15 cellular contexts compared by ENCODE assay signal in genomic region chr14:103380719-103381377, GRCh38.
"Had no signal": no experiment of that assay in that cellular context is flagged by ENCODE, and none has a peak within 500 bp of the region (broad histone marks: within the 10 kb centered on the region; RNA-seq: fewer than 3 reads in every experiment).

No MANE protein-coding gene starts in this region.

- DNase-seq: activated B cell treated with CpG ODN at 0.5 μM for 24 hours; activated CD4-positive, alpha-beta T cell treated with anti-CD3 and anti-CD28 coated beads, Interleukin-2, amount 10 ng/mL, durations not matched to agents 24 days and 14 days; activated naive CD8-positive, alpha-beta T cell treated with anti-CD3 and anti-CD28 coated beads, Interleukin-2, amount 10 ng/mL, durations not matched to agents 7 days and 5 days; anterior cingulate cortex; brain microvascular endothelial cell; cerebellar nuclear complex; effector CD8-positive, alpha-beta T cell; gastrocnemius medialis; heart right ventricle; left cardiac atrium; retina; upper lobe of right lung had no signal

- H3K36me3 ChIP-seq: brain microvascular endothelial cell, gastrocnemius medialis, heart right ventricle, thoracic aorta, upper lobe of right lung had no signal

- H3K27ac Mint-ChIP-seq: activated B cell treated with CpG ODN at 0.5 μM for 24 hours; activated CD4-positive, alpha-beta T cell treated with anti-CD3 and anti-CD28 coated beads, Interleukin-2, amount 10 ng/mL, durations not matched to agents 24 days and 14 days; activated naive CD8-positive, alpha-beta T cell treated with anti-CD3 and anti-CD28 coated beads, Interleukin-2, amount 10 ng/mL, durations not matched to agents 7 days and 5 days; activated T-helper 1 cell treated with anti-CD3 and anti-CD28 coated beads, Interleukin-12 subunit alpha, Interleukin-12 subunit beta, Interleukin-2, Interleukin-4 antibody, amounts not matched to agents 30 ng/mL and 10 ng/mL and 1 ng/mL, durations not matched to agents 14 hours and 24 hours and 36 hours; stimulated activated effector memory CD8-positive, alpha-beta T cell treated with anti-CD3 and anti-CD28 coated beads, Interleukin-12 subunit alpha, Interleukin-12 subunit beta, amount 100 ng/mL, for 72 hours had no signal

- ATAC-seq: gastrocnemius medialis; heart right ventricle; left cardiac atrium; stimulated activated effector memory CD8-positive, alpha-beta T cell treated with anti-CD3 and anti-CD28 coated beads, Interleukin-12 subunit alpha, Interleukin-12 subunit beta, amount 100 ng/mL, for 72 hours; upper lobe of right lung had no signal

- H3K9me3 ChIP-seq: gastrocnemius medialis, heart right ventricle, thoracic aorta, upper lobe of right lung had no signal

- H3K27me3 ChIP-seq: brain microvascular endothelial cell, gastrocnemius medialis, heart right ventricle, upper lobe of right lung had no signal

- H3K9me3 Mint-ChIP-seq: activated B cell treated with CpG ODN at 0.5 μM for 24 hours; activated CD4-positive, alpha-beta T cell treated with anti-CD3 and anti-CD28 coated beads, Interleukin-2, amount 10 ng/mL, durations not matched to agents 24 days and 14 days; activated naive CD8-positive, alpha-beta T cell treated with anti-CD3 and anti-CD28 coated beads, Interleukin-2, amount 10 ng/mL, durations not matched to agents 7 days and 5 days; activated T-helper 1 cell treated with anti-CD3 and anti-CD28 coated beads, Interleukin-12 subunit alpha, Interleukin-12 subunit beta, Interleukin-2, Interleukin-4 antibody, amounts not matched to agents 30 ng/mL and 10 ng/mL and 1 ng/mL, durations not matched to agents 14 hours and 24 hours and 36 hours; stimulated activated effector memory CD8-positive, alpha-beta T cell treated with anti-CD3 and anti-CD28 coated beads, Interleukin-12 subunit alpha, Interleukin-12 subunit beta, amount 100 ng/mL, for 72 hours had no signal

- H3K4me3 ChIP-seq: gastrocnemius medialis, heart right ventricle, thoracic aorta, upper lobe of right lung had no signal

- H3K4me3 Mint-ChIP-seq: activated B cell treated with CpG ODN at 0.5 μM for 24 hours; activated CD4-positive, alpha-beta T cell treated with anti-CD3 and anti-CD28 coated beads, Interleukin-2, amount 10 ng/mL, durations not matched to agents 24 days and 14 days; activated naive CD8-positive, alpha-beta T cell treated with anti-CD3 and anti-CD28 coated beads, Interleukin-2, amount 10 ng/mL, durations not matched to agents 7 days and 5 days; activated T-helper 1 cell treated with anti-CD3 and anti-CD28 coated beads, Interleukin-12 subunit alpha, Interleukin-12 subunit beta, Interleukin-2, Interleukin-4 antibody, amounts not matched to agents 30 ng/mL and 10 ng/mL and 1 ng/mL, durations not matched to agents 14 hours and 24 hours and 36 hours had no signal

- H3K27ac ChIP-seq: brain microvascular endothelial cell, gastrocnemius medialis, heart right ventricle, thoracic aorta, upper lobe of right lung had no signal
